Comparison of ENCODE assay signal across 20 cellular contexts in the genomic region with DNA sequence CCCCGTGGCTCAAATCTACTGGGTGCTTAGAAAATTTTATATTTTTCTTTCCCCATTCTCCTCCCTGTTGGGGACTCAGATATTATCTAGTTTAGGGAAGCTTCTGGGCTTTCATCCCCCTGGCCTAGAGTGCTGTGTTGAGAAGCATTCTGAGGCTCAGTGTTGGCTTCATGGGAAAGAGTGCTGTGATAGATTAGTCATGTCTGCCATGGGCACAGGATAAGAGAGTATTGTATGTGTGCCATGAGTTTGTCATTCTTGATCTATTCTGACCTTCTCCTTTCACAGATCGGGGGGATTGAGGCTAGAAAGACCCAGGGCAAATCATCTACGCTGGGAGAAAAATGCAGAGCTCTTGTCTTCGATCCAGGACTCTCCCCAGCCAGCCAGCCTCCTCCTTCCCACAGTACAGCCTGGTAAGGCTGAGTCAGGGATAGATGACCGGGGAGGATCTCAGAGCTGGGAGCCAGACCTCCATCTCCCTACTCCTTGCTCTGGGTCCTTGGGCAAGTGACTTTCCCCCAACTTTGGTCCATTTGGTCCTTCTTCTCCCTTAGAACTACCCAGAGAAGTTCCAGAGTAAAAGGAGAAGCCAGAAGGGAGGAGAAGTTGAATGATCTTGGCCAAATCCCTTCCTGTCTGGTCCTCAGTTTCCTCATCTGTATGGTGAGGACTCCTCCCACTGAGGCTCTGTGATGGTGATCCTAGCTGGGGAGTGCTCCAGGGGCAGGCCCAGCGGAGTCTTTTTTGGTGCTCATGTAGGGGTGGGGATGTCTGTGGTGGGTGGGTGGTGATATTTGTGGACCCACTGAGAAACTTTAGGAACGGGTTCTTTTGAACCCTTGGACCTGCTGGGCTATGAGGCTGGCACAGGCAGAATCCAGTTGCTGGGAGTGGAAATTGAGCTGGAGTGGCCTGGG. TPM values are rescaled to one million over a fixed set of nuclear protein-coding genes. Genes with fewer than 3 reads are reported as not detected.
DNase-seq lines count a peak whose midpoint lies in the region; ATAC-seq, FAIRE-seq and TF ChIP-seq lines count a peak whose summit lies in the region.
"Had no signal": no experiment of that assay in that cellular context is flagged by ENCODE, and none has a peak within 500 bp of the region (broad histone marks: within the 10 kb centered on the region; RNA-seq: fewer than 3 reads in every experiment).

No MANE protein-coding gene starts in this region.

- POLR2A ChIA-PET in WTC11 (lab: Charles Lee), result no interaction called here

- no peaks in the 10 kb centered on the region for H3K9me3 Mint-ChIP-seq in WTC11
- no peaks in the 10 kb centered on the region for H3K9me3 Mint-ChIP-seq in stimulated activated naive B cell treated with anti-CD40 and anti-IgM and Interleukin-4, amounts not matched to agents 10 μg/mL and 1 μg/mL and 100 μg/mL, for 72 hours
- H3K9me3 Mint-ChIP-seq: central memory CD8-positive, alpha-beta T cell had no signal

- CTCF ChIA-PET in WTC11 (lab: Charles Lee), result no interaction called here

- no peak overlapping the region for H3K4me3 Mint-ChIP-seq in WTC11
- H3K4me3 Mint-ChIP-seq in stimulated activated naive B cell treated with anti-CD40 and anti-IgM and Interleukin-4, amounts not matched to agents 10 μg/mL and 1 μg/mL and 100 μg/mL, for 72 hours, result peak overlapping the region; percentile 47 to 76
- H3K4me3 Mint-ChIP-seq: central memory CD8-positive, alpha-beta T cell had no signal

- H3K27me3 Mint-ChIP-seq in WTC11 (ENCODE audit: low read depth), result no peaks in the 10 kb centered on the region
- no peaks in the 10 kb centered on the region for H3K27me3 Mint-ChIP-seq in stimulated activated naive B cell treated with anti-CD40 and anti-IgM and Interleukin-4, amounts not matched to agents 10 μg/mL and 1 μg/mL and 100 μg/mL, for 72 hours
- H3K27me3 Mint-ChIP-seq: central memory CD8-positive, alpha-beta T cell had no signal

- H3K27ac Mint-ChIP-seq in WTC11, result 0 out of 2 replicates have a peak overlapping the region, but pooled peaks have one; percentile 57
- peak overlapping the region; percentile 96 for H3K27ac Mint-ChIP-seq in stimulated activated naive B cell treated with anti-CD40 and anti-IgM and Interleukin-4, amounts not matched to agents 10 μg/mL and 1 μg/mL and 100 μg/mL, for 72 hours

- peaks cover 29% of the 10 kb centered on the region for H3K4me1 Mint-ChIP-seq in WTC11
- H3K4me1 Mint-ChIP-seq in stimulated activated naive B cell treated with anti-CD40 and anti-IgM and Interleukin-4, amounts not matched to agents 10 μg/mL and 1 μg/mL and 100 μg/mL, for 72 hours, result peaks cover 70 to 90% of the 10 kb centered on the region in 2 donors

- DNase-seq in HTR-8/SVneo (ENCODE audit: insufficient read length, low spot score) (no peak), WTC11 (ENCODE audit: low spot score) (no peak), epithelial cell of prostate (ENCODE audit: low read depth, low spot score) (no peak), NCI-H2171 treated with DMSO at 0.1 percent for 48 hours (lab: John Stamatoyannopoulos, UW) (no peak), NCI-H2196 (lab: John Stamatoyannopoulos, UW; ENCODE audit: unreplicated experiment) (no peak)
- no peak for DNase-seq in stimulated activated naive B cell treated with anti-CD40 and anti-IgM and Interleukin-4, amounts not matched to agents 10 μg/mL and 1 μg/mL and 100 μg/mL, for 72 hours
- DNase-seq: activated CD4-positive, alpha-beta T cell treated with anti-CD3 and anti-CD28 coated beads for 4 hours; amygdala; BE2C; effector CD4-positive, alpha-beta T cell; GOT3; heart left ventricle; NCI-H1436 treated with DMSO at 0.1 percent for 48 hours; NCI-H446 treated with DMSO at 0.1 percent for 48 hours; stimulated activated naive CD8-positive, alpha-beta T cell treated with anti-CD3 and anti-CD28 coated beads, Interleukin-15, Interleukin-2, amounts not matched to agents 100 U/mL and 50 U/mL, for 24 hours had no signal

- H3K36me3 Mint-ChIP-seq in WTC11, result 0 out of 2 replicates have a peak, but pooled peaks cover 3% of the 10 kb centered on the region
- H3K36me3 Mint-ChIP-seq in stimulated activated naive B cell treated with anti-CD40 and anti-IgM and Interleukin-4, amounts not matched to agents 10 μg/mL and 1 μg/mL and 100 μg/mL, for 72 hours, result peaks cover 52 to 85% of the 10 kb centered on the region in 2 donors

- FAIRE-seq in HTR-8/SVneo (lab: Jason Lieb, UNC), result peak; percentile 69
- FAIRE-seq: D721Med had no signal

- no peak for ATAC-seq in WTC11
- no peak for ATAC-seq in stimulated activated naive B cell treated with anti-CD40 and anti-IgM and Interleukin-4, amounts not matched to agents 10 μg/mL and 1 μg/mL and 100 μg/mL, for 72 hours (replicated peaks)
- ATAC-seq in GM19463 (IDR thresholded peaks at IDR 0.05; ENCODE audit: unreplicated experiment), result no peak
- ATAC-seq: sciatic nerve; stimulated activated naive CD8-positive, alpha-beta T cell treated with anti-CD3 and anti-CD28 coated beads, Interleukin-15, Interleukin-2, amounts not matched to agents 100 U/mL and 50 U/mL, for 24 hours had no signal

- no peak for TF ChIP-seq CTCF in WTC11 (IDR thresholded peaks at IDR 0.05)

- peak overlapping the region; percentile 84 for H3K27ac ChIP-seq in epithelial cell of prostate
- H3K27ac ChIP-seq: ovary had no signal

TF ChIP-seq in WTC11, 78 proteins besides CTCF, POLR2A, EP300 and RAD21:
- no peak for TF ChIP-seq ZNF219 (CRISPR knock-in tag; IDR thresholded peaks at IDR 0.05; ENCODE audit: borderline replicate concordance)
- TF ChIP-seq JUN (CRISPR knock-in tag; IDR thresholded peaks at IDR 0.05), result no peak
- no peak for TF ChIP-seq ETV6 (CRISPR knock-in tag; IDR thresholded peaks at IDR 0.05)
TF ChIP-seq in WTC11: peak in this region for 0.

RNA-seq across cellular contexts. Expression of a gene that starts 5.0 kb away (rescaled TPM):
- 27.4 to 33.3 TPM (median 30.4 TPM) in 3 replicates for total RNA-seq in WTC11 (2021)
